In the genomic region with DNA sequence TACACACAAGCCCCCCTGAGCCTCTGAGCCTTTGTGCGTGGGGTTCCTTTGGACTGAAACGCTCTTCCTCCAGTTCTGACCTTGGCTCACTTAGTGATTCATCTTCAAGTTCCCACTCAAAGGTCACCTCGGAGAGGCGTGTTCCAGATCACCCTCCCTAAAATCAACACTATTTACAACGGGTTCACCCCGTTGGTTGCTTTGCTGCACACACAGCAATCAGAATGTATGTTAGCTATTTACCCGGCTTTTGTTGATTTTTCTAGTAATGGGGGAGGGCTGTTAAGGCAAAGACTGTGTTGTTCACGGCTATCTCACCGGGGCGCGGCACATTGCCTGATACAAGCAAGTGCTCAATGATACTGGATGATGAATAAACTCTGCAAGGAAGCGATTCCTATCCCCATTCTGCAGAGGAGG, we compare ENCODE assay signal across 8 cellular contexts. TPM values are rescaled to one million over a fixed set of nuclear protein-coding genes. Genes with fewer than 3 reads are reported as not detected.
DNase-seq lines count a peak whose midpoint lies in the region; ATAC-seq and TF ChIP-seq lines count a peak whose summit lies in the region.

No MANE protein-coding gene starts in this region.

- TF ChIP-seq POLR2A in IMR-90 (IDR thresholded peaks at IDR 0.05; ENCODE audit: low read depth, low read length), result no peak

- peak overlapping the region; percentile 59 for H4K5ac ChIP-seq in IMR-90 (ENCODE audit: low read depth, low read length)

- ATAC-seq in IMR-90 (ENCODE audit: low read depth) (no peak), GM19395 (IDR thresholded peaks at IDR 0.05; ENCODE audit: unreplicated experiment) (no peak)

- peak overlapping the region; percentile 44 for H2AK9ac ChIP-seq in IMR-90 (replicated peaks; ENCODE audit: low read depth, low read length, poor library complexity)

- no TSS peak for BruUV-seq in IMR-90 (replicated peaks; lab: Mats Ljungman, UMichigan)

- H3K4me3 ChIP-seq in AG04450 (ENCODE audit: low read depth, low read length) (peak overlapping the region; percentile 80), IMR-90 (ENCODE audit: insufficient read depth, low read depth, low read length) (peak overlapping the region; percentile 86), colonic mucosa (peak overlapping the region; percentile 100), mucosa of stomach (ENCODE audit: low read length) (peak overlapping the region; percentile 86)

- H3K14ac ChIP-seq in IMR-90 (replicated peaks; ENCODE audit: low read depth, low read length), result no peak overlapping the region

- no peak overlapping the region for H4K91ac ChIP-seq in IMR-90 (ENCODE audit: insufficient read depth, low read depth, low read length)

- H3K9ac ChIP-seq in IMR-90 (ENCODE audit: low read depth, low read length), result peak overlapping the region; percentile 62
- peak overlapping the region; percentile 76 to 81 for H3K9ac ChIP-seq in colonic mucosa (ENCODE audit: low read depth in 2 of 2, low read length in 2 of 2)
- peak overlapping the region; percentile 74 for H3K9ac ChIP-seq in mucosa of stomach (ENCODE audit: low read length)

- intact Hi-C loops in IMR-90 (cut with micrococcal nuclease), result loop anchor here (5.0 kb wide), 1 partner anchor 185 kb away; the partner anchor contains the start of genes GLYR1 and UBN1
- intact Hi-C loops in colonic mucosa (cut with DNase I), result no loop called here

- H3K9me3 ChIP-seq in AG04450 (ENCODE audit: control insufficient read depth, insufficient read depth, low read length) (no peaks in the 10 kb centered on the region), IMR-90 (ENCODE audit: control insufficient read depth, insufficient read depth, low read length) (no peaks in the 10 kb centered on the region), colonic mucosa (no peaks in the 10 kb centered on the region), mucosa of stomach (ENCODE audit: control insufficient read depth, low read length) (no peaks in the 10 kb centered on the region)

- H3K4ac ChIP-seq in IMR-90 (ENCODE audit: low read depth, low read length), result no peak overlapping the region; the same call in 1 of the 2 replicates

- H3K36me3 ChIP-seq in IMR-90 (ENCODE audit: control insufficient read depth, insufficient read depth, low read length), result 0 out of 2 replicates have a peak, but pooled peaks cover 1% of the 10 kb centered on the region
- H3K36me3 ChIP-seq in colonic mucosa, result no peaks in the 10 kb centered on the region
- H3K36me3 ChIP-seq in mucosa of stomach (ENCODE audit: control insufficient read depth, insufficient read depth, low read length), result no peaks in the 10 kb centered on the region

- H3K4me1 ChIP-seq in IMR-90 (ENCODE audit: control insufficient read depth, insufficient read depth, low read length) (peaks cover 3% of the 10 kb centered on the region; the same call in 1 of the 2 replicates), colonic mucosa (peaks cover 7% of the 10 kb centered on the region), mucosa of stomach (ENCODE audit: control insufficient read depth, insufficient read depth, low read length) (peaks cover 33% of the 10 kb centered on the region)

- dilution Hi-C loops in IMR-90 (cut with HindIII; ENCODE audit: low sequenced_read_pairs, unreplicated experiment), result no loop called here

- no peak overlapping the region for H2BK20ac ChIP-seq in IMR-90 (ENCODE audit: low read depth, low read length)

- no peak overlapping the region for H2AK5ac ChIP-seq in IMR-90 (ENCODE audit: low read depth, low read length)

- no peak overlapping the region for H2BK5ac ChIP-seq in IMR-90 (ENCODE audit: low read depth, low read length, poor library complexity, severe bottlenecking)

- H3K27me3 ChIP-seq in AG04450 (ENCODE audit: control insufficient read depth, insufficient read depth, low read length), result no peaks in the 10 kb centered on the region
- H3K27me3 ChIP-seq in IMR-90 (ENCODE audit: control insufficient read depth, insufficient read depth, low read length), result no peaks in the 10 kb centered on the region
- no peaks in the 10 kb centered on the region for H3K27me3 ChIP-seq in colonic mucosa
- no peaks in the 10 kb centered on the region for H3K27me3 ChIP-seq in mucosa of stomach (ENCODE audit: control insufficient read depth, insufficient read depth, low read length)

- peak overlapping the region; percentile 13; the same call in 1 of the 2 replicates for H3K23ac ChIP-seq in IMR-90 (ENCODE audit: low read depth, low read length)

- POLR2A ChIA-PET in AG04450 (lab: Yijun Ruan, JAX) (interaction anchor here (1.4 kb wide), 1 partner anchor 298 kb away, joined by 4 read pairs; the partner anchor contains the start of genes ANKS3 and DNAAF8), IMR-90 (lab: Charles Lee; ENCODE audit: unreplicated experiment) (no interaction called here)

- CTCF ChIA-PET in AG04450 (lab: Charles Lee), result no interaction called here
- CTCF ChIA-PET in IMR-90 (lab: Yijun Ruan, JAX), result no interaction called here

- H3K79me1 ChIP-seq in IMR-90 (ENCODE audit: low read depth in 1 of 2, low read length in 2 of 2), result peaks cover 3 to 13% of the 10 kb centered on the region in 2 experiments; a peak in 2 of 4 replicates

- no peak for TF ChIP-seq CTCF in AG04450 (IDR thresholded peaks at IDR 0.05; ENCODE audit: low read depth, low read length)
- no peak for TF ChIP-seq CTCF in IMR-90 (conservative IDR thresholded peaks at IDR 0.05; ENCODE audit: low read depth, low read length)
- TF ChIP-seq CTCF in colonic mucosa (IDR thresholded peaks at IDR 0.05), result no peak

- H3K27ac ChIP-seq in AG04450 (ENCODE audit: low read depth, low read length) (no peak overlapping the region), IMR-90 (ENCODE audit: insufficient read depth, low read length) (no peak overlapping the region), colonic mucosa (peak overlapping the region; percentile 73)

- no peak overlapping the region for H2BK120ac ChIP-seq in IMR-90 (ENCODE audit: low read depth, low read length)

- peak overlapping the region; percentile 98 for H3K4me2 ChIP-seq in IMR-90 (ENCODE audit: low read depth, low read length)

- no peak overlapping the region for H2BK15ac ChIP-seq in IMR-90 (ENCODE audit: low read depth, low read length)

- 25% methylated on average over 4 of the region's 12 CpGs; no CpG with 5 or more reads in 1 of the 2 experiments for WGBS in IMR-90 (ENCODE audit: extremely low coverage in 2 of 2, insufficient read length in 1 of 2), 2 experiments

- no peak for DNase-seq in AG04450 (ENCODE audit: low read depth, low spot score)
- DNase-seq in IMR-90, result no peak
- peak; percentile 33 for DNase-seq in colonic mucosa
- no peak for DNase-seq in dedifferentiated amniotic fluid mesenchymal stem cell (ENCODE audit: extremely low spot score)
- no peak for DNase-seq in NCI-H446 (lab: John Stamatoyannopoulos, UW)
- DNase-seq in cerebellum (ENCODE audit: low spot score), result no peak

- H2AFZ ChIP-seq in IMR-90 (replicated peaks; ENCODE audit: low read length, poor library complexity), result peak overlapping the region; percentile 99

- H3K56ac ChIP-seq in IMR-90 (ENCODE audit: extremely low read depth, insufficient read depth, low read length), result no peak overlapping the region

- no peak for TF ChIP-seq RAD21 in IMR-90 (IDR thresholded peaks at IDR 0.05; ENCODE audit: low read length)

- H4K20me1 ChIP-seq in IMR-90 (ENCODE audit: insufficient read depth, low read length), result no peaks in the 10 kb centered on the region

- peaks cover 8% of the 10 kb centered on the region for H3K9me1 ChIP-seq in IMR-90 (ENCODE audit: insufficient read depth, low read length)

- peak overlapping the region; percentile 85 to 90; a peak in 3 of 4 replicates for H4K8ac ChIP-seq in IMR-90 (ENCODE audit: low read depth in 2 of 2, low read length in 2 of 2)

- H3K18ac ChIP-seq in IMR-90 (ENCODE audit: low read depth, low read length), result no peak overlapping the region

- in situ Hi-C loops in IMR-90 (cut with MboI; ENCODE audit: low sequenced_read_pairs), result no loop called here

TF ChIP-seq in IMR-90, 13 proteins besides CTCF, POLR2A, EP300 and RAD21 (continues in another document):
- TF ChIP-seq BHLHE40 (IDR thresholded peaks at IDR 0.05; ENCODE audit: low read depth, low read length) (no peak), RFX5 (IDR thresholded peaks at IDR 0.05; ENCODE audit: low read depth, low read length) (no peak), NFE2L2 (IDR thresholded peaks at IDR 0.05; ENCODE audit: low read depth, low read length) (no peak), USF2 (IDR thresholded peaks at IDR 0.05; ENCODE audit: low read depth, low read length) (no peak), MAZ (IDR thresholded peaks at IDR 0.05; ENCODE audit: borderline replicate concordance, low read depth, low read length) (no peak), CHD1 (IDR thresholded peaks at IDR 0.05; ENCODE audit: low read depth, low read length) (no peak), SMC3 (IDR thresholded peaks at IDR 0.05; ENCODE audit: low read depth, low read length) (no peak)

RNA-seq across cellular contexts. Expression of gene NAGPA, which starts 1.0 kb away (rescaled TPM):
- 7.9 and 8.9 TPM in 2 replicates for polyA plus RNA-seq in AG04450 (2011; rRNA removed)
- polyA minus RNA-seq in AG04450 (2011; rRNA and poly(A)+ RNA removed), result 5.7 and 8.4 TPM in 2 replicates
- total RNA-seq in IMR-90 (2012; rRNA removed), result 5.3 and 6.5 TPM in 2 replicates
- polyA plus RNA-seq in IMR-90 (2012; rRNA removed), result 12.2 and 15.0 TPM in 2 replicates
- 15.3 and 22.7 TPM in 2 replicates for polyA plus RNA-seq in IMR-90 (2012; cell fraction: cytosol; rRNA removed)
- 29.9 and 61.0 TPM in 2 replicates for polyA plus RNA-seq in IMR-90 (2012; cell fraction: nucleus; rRNA removed; ENCODE audit: low replicate concordance)
- total RNA-seq in colonic mucosa, result 10 to 100 TPM; 18.6 to 20.6 TPM
- 5.4 TPM for total RNA-seq in cerebellum

RNA-seq across cellular contexts. Expression of gene C16orf89, which starts 33.0 kb away (rescaled TPM):
- 1.2 and 1.3 TPM in 2 replicates for polyA plus RNA-seq in AG04450 (2011; rRNA removed)
- polyA minus RNA-seq in AG04450 (2011; rRNA and poly(A)+ RNA removed), result not detected in 2 replicates
- 0.18 TPM in 1 of 2 replicates, not detected in the other for total RNA-seq in IMR-90 (2012; rRNA removed)
- 0.17 and 0.30 TPM in 2 replicates for polyA plus RNA-seq in IMR-90 (2012; rRNA removed)
- polyA plus RNA-seq in IMR-90 (2012; cell fraction: cytosol; rRNA removed), result 0.30 and 0.36 TPM in 2 replicates
- polyA plus RNA-seq in IMR-90 (2012; cell fraction: nucleus; rRNA removed; ENCODE audit: low replicate concordance), result 0.10 and 0.28 TPM in 2 replicates
- total RNA-seq in colonic mucosa, result 1 to 10 TPM; 1.6 to 3.6 TPM
- total RNA-seq in cerebellum, result 6.9 TPM

RNA-seq across cellular contexts. Expression of gene ALG1, which starts 38.9 kb away (rescaled TPM):
- polyA plus RNA-seq in AG04450 (2011; rRNA removed) (35.4 and 39.3 TPM in 2 replicates), IMR-90 (2012; rRNA removed) (30.4 and 30.9 TPM in 2 replicates)
- 46.1 and 60.9 TPM in 2 replicates for polyA minus RNA-seq in AG04450 (2011; rRNA and poly(A)+ RNA removed)
- total RNA-seq in IMR-90 (2012; rRNA removed) (34.7 and 41.0 TPM in 2 replicates), colonic mucosa (10 to 100 TPM; 27.7 to 51.3 TPM), cerebellum (11.4 TPM)
- polyA plus RNA-seq in IMR-90 (2012; cell fraction: cytosol; rRNA removed), result 40.0 and 51.7 TPM in 2 replicates
- 17.7 and 27.7 TPM in 2 replicates for polyA plus RNA-seq in IMR-90 (2012; cell fraction: nucleus; rRNA removed; ENCODE audit: low replicate concordance)
